In genomic region chr3:42020681-42021307, GRCh38 we compare ENCODE assay signal across 11 cellular contexts. TPM values are rescaled to one million over a fixed set of nuclear protein-coding genes. Genes with fewer than 3 reads are reported as not detected.
DNase-seq lines count a peak whose midpoint lies in the region; ATAC-seq, FAIRE-seq and TF ChIP-seq lines count a peak whose summit lies in the region.
"Had no signal": no experiment of that assay in that cellular context is flagged by ENCODE, and none has a peak within 500 bp of the region (broad histone marks: within the 10 kb centered on the region; RNA-seq: fewer than 3 reads in every experiment).

No MANE protein-coding gene starts in this region.

- H3K27ac ChIP-seq in PC-3 (ENCODE audit: low read length) (peak overlapping the region; percentile 64), psoas muscle (peak overlapping the region; percentile 85)

- H3K27ac Mint-ChIP-seq in naive thymus-derived CD8-positive, alpha-beta T cell: peak overlapping the region in 1 of 10 donors; percentile 57

- CTCF ChIA-PET in PC-3 (lab: Charles Lee): interaction anchor here (0.6 kb wide), 1 partner anchor 61 kb away, joined by 4 read pairs; no protein-coding TSS in a partner anchor

- ATAC-seq in PC-3: peak; percentile 87
- ATAC-seq in psoas muscle: no peak
- ATAC-seq in HG02970 (IDR thresholded peaks at IDR 0.05; ENCODE audit: low FRiP score, unreplicated experiment): no peak
- ATAC-seq in naive thymus-derived CD8-positive, alpha-beta T cell: no peak

- H3K4me3 ChIP-seq in PC-3 (ENCODE audit: low read length): peak overlapping the region; percentile 16; the same call in 1 of the 2 replicates
- no peak overlapping the region for H3K4me3 ChIP-seq in psoas muscle
- H3K4me3 ChIP-seq: HAP-1 had no signal

- H3K4me2 ChIP-seq in PC-3 (ENCODE audit: low read length): peak overlapping the region; percentile 71

- H2AFZ ChIP-seq in PC-3 (ENCODE audit: low read length): no peak overlapping the region

- no peaks in the 10 kb centered on the region for H3K27me3 ChIP-seq in PC-3 (ENCODE audit: low read length)
- H3K27me3 ChIP-seq in psoas muscle (ENCODE audit: insufficient read depth in 3 of 3, low read length in 2 of 3): no peaks in the 10 kb centered on the region

- no peaks in the 10 kb centered on the region for H3K9me2 ChIP-seq in PC-3 (replicated peaks; ENCODE audit: low read length)

- DNase-seq in GM04503 (ENCODE audit: low read depth): peak; percentile 55
- DNase-seq in PC-3: peak; percentile 93
- no peak for DNase-seq in psoas muscle
- no peak for DNase-seq in NCI-H345 treated with DMSO at 0.1 percent for 48 hours (lab: John Stamatoyannopoulos, UW; ENCODE audit: unreplicated experiment)
- no peak for DNase-seq in naive thymus-derived CD8-positive, alpha-beta T cell
- DNase-seq in GM19238 (ENCODE audit: insufficient read length, low spot score): no peak
- DNase-seq: NCI-H1048; stimulated activated CD4-positive, alpha-beta T cell treated with anti-CD3 and anti-CD28 coated beads, Interleukin-15, amount 100 ng/mL, for 24 hours had no signal

- no peak overlapping the region for H3K9ac ChIP-seq in PC-3 (ENCODE audit: low read length)

- TF ChIP-seq CTCF in PC-3 (conservative IDR thresholded peaks at IDR 0.05; ENCODE audit: low read depth, low read length) (no peak), psoas muscle (IDR thresholded peaks at IDR 0.05) (no peak)

- H3K36me3 ChIP-seq in PC-3 (ENCODE audit: low read depth, low read length) (no peaks in the 10 kb centered on the region), psoas muscle (ENCODE audit: insufficient read depth in 1 of 2, low read depth in 1 of 2) (no peaks in the 10 kb centered on the region)
- H3K36me3 ChIP-seq: HAP-1 had no signal

- peaks cover 6% of the 10 kb centered on the region for H3F3A ChIP-seq in PC-3 (ENCODE audit: low read length, unreplicated experiment)

- POLR2A ChIA-PET in PC-3 (lab: Charles Lee; ENCODE audit: unreplicated experiment): interaction anchor here (0.5 kb wide), 1 partner anchor 15 kb away, joined by 12 read pairs; no protein-coding TSS in a partner anchor
- POLR2A ChIA-PET in naive thymus-derived CD8-positive, alpha-beta T cell (lab: Charles Lee): no interaction called here

- H3K9me3 ChIP-seq in PC-3 (ENCODE audit: low read length) (no peaks in the 10 kb centered on the region), psoas muscle (no peaks in the 10 kb centered on the region)
- H3K9me3 ChIP-seq: HAP-1 had no signal

- 24 to 32% (median 31%) methylated on average over 2 of the region's 2 CpGs for WGBS in psoas muscle, 3 donors

- H3K27me3 Mint-ChIP-seq in naive thymus-derived CD8-positive, alpha-beta T cell: no peaks in the 10 kb centered on the region

- intact Hi-C loops in PC-3 (cut with micrococcal nuclease): loop anchor here (1.0 to 2.0 kb wide), 2 partner anchors 52 to 126 kb away; no protein-coding TSS in a partner anchor
- intact Hi-C loops in psoas muscle (cut with DNase I): loop anchor here (5.0 kb wide), 3 partner anchors 42 to 172 kb away; no protein-coding TSS in a partner anchor

- H4K20me1 ChIP-seq in PC-3 (ENCODE audit: low read length): peaks cover 31% of the 10 kb centered on the region; the same call in 1 of the 2 replicates

- H3K9me3 Mint-ChIP-seq in naive thymus-derived CD8-positive, alpha-beta T cell: no peaks in the 10 kb centered on the region

- H3K4me1 ChIP-seq in PC-3 (ENCODE audit: insufficient read depth, low read length) (peaks cover 46% of the 10 kb centered on the region), psoas muscle (peaks cover 71% of the 10 kb centered on the region)

- peaks cover 92% of the 10 kb centered on the region for H3K79me2 ChIP-seq in PC-3 (ENCODE audit: low read length)

- peak; percentile 15 for FAIRE-seq in endometrium (lab: Jason Lieb, UNC)

- H3K36me3 Mint-ChIP-seq in naive thymus-derived CD8-positive, alpha-beta T cell: no peaks in the 10 kb centered on the region

- peaks cover 32 to 93% (median 66%) of the 10 kb centered on the region in 4 donors for H3K4me1 Mint-ChIP-seq in naive thymus-derived CD8-positive, alpha-beta T cell

- no peak overlapping the region for H3K4me3 Mint-ChIP-seq in naive thymus-derived CD8-positive, alpha-beta T cell

- no TSS peak for BruUV-seq in PC-3 (replicated peaks; lab: Mats Ljungman, UMichigan)

RNA-seq across cellular contexts. Expression of gene ULK4, which starts 58.9 kb away (rescaled TPM):
- total RNA-seq in PC-3 (2014; rRNA removed): 4.8 and 10.0 TPM in 2 replicates
- 1 to 10 TPM in 2 of 4 donors, under 1 TPM in 2; 0.86 to 3.2 (median 0.99) TPM for total RNA-seq in psoas muscle
- 1 to 10 TPM in 2 of 3 donors, under 1 TPM in 1; 0.61 to 1.1 (median 1.0) TPM for polyA plus RNA-seq in psoas muscle
- 10 to 100 TPM; 16.7 to 16.8 TPM for total RNA-seq in naive thymus-derived CD8-positive, alpha-beta T cell
- 10 to 100 TPM in 1 of 3 donors, 1 to 10 TPM in 2; 6.6 to 10.7 (median 9.8) TPM for polyA plus RNA-seq in naive thymus-derived CD8-positive, alpha-beta T cell

Comparison
In these comparisons a context has a peak if more than half of its experiments do, and no peak if none do; other contexts are left out.
1. DNase-seq: peak in GM04503 (single experiment) and PC-3 (single experiment); none in psoas muscle (0 of 2), NCI-H345 treated with DMSO at 0.1 percent for 48 hours (single experiment), naive thymus-derived CD8-positive, alpha-beta T cell (0 of 10) and GM19238 (single experiment).